In the genomic region with DNA sequence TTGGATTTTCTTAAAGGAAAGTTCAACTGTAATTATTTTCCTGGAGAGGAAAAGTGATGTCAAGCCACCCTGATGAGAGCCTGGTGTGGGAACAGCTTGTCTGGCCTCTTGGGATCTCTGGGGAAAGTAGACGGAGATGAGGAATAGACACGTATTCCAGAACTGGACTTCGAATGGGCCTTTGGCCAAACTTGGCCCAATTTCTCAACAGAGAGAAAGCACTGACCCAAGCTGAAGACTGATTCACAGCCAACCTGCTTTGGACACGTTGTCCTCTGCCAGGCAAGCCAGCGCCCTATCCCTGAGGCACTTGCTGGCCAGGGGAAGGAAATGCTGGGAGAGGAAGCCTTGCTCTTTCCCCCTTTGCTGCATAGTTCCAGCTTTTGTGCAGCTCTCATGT, we compare ENCODE assay signal across 24 cellular contexts.
DNase-seq lines count a peak whose midpoint lies in the region; ATAC-seq and TF ChIP-seq lines count a peak whose summit lies in the region.
"Had no signal": no experiment of that assay in that cellular context is flagged by ENCODE, and none has a peak within 500 bp of the region (broad histone marks: within the 10 kb centered on the region; RNA-seq: fewer than 3 reads in every experiment).

No MANE protein-coding gene starts in this region.

- no peak overlapping the region for H3K18ac ChIP-seq in IMR-90 (ENCODE audit: low read depth, low read length)

- H4K5ac ChIP-seq in IMR-90 (ENCODE audit: low read depth, low read length), result no peak overlapping the region

- H4K91ac ChIP-seq in IMR-90 (ENCODE audit: insufficient read depth, low read depth, low read length), result no peak overlapping the region

- POLR2A ChIA-PET in IMR-90 (lab: Charles Lee; ENCODE audit: unreplicated experiment), result no interaction called here

- H3K4me3 ChIP-seq in IMR-90 (ENCODE audit: insufficient read depth, low read depth, low read length) (no peak overlapping the region), right cardiac atrium (ENCODE audit: low read length) (no peak overlapping the region), thoracic aorta (no peak overlapping the region)

- H3K36me3 ChIP-seq in IMR-90 (ENCODE audit: control insufficient read depth, insufficient read depth, low read length), result no peaks in the 10 kb centered on the region
- no peaks in the 10 kb centered on the region for H3K36me3 ChIP-seq in thoracic aorta

- H3K27ac ChIP-seq in IMR-90 (ENCODE audit: insufficient read depth, low read length), result no peak overlapping the region
- H3K27ac ChIP-seq in right cardiac atrium (ENCODE audit: low read length), result peak overlapping the region; percentile 84
- peak overlapping the region; percentile 61 to 72 for H3K27ac ChIP-seq in thoracic aorta
- H3K27ac ChIP-seq: HL-60 had no signal

- H4K20me1 ChIP-seq in IMR-90 (ENCODE audit: insufficient read depth, low read length), result no peaks in the 10 kb centered on the region

- H3K79me1 ChIP-seq in IMR-90 (ENCODE audit: low read depth in 1 of 2, low read length in 2 of 2), result no peaks in the 10 kb centered on the region

- TF ChIP-seq RAD21 in IMR-90 (IDR thresholded peaks at IDR 0.05; ENCODE audit: low read length), result no peak

- in situ Hi-C loops in IMR-90 (cut with MboI; ENCODE audit: low sequenced_read_pairs), result no loop called here

- H3K9me3 ChIP-seq in IMR-90 (ENCODE audit: control insufficient read depth, insufficient read depth, low read length) (peaks cover 3% of the 10 kb centered on the region; the same call in 1 of the 2 replicates), right cardiac atrium (ENCODE audit: control insufficient read depth, low read length) (no peaks in the 10 kb centered on the region), thoracic aorta (no peaks in the 10 kb centered on the region)

- peaks cover 31% of the 10 kb centered on the region for H3K4me1 Mint-ChIP-seq in endothelial cell (ENCODE audit: unreplicated experiment)
- H3K4me1 Mint-ChIP-seq: activated naive CD8-positive, alpha-beta T cell treated with anti-CD3 and anti-CD28 coated beads for 36 hours; brain; CD14-positive monocyte; naive B cell; stimulated activated effector memory CD8-positive, alpha-beta T cell treated with anti-CD3 and anti-CD28 coated beads, Interleukin-12 subunit alpha, Interleukin-12 subunit beta, amount 100 ng/mL, for 72 hours had no signal

- TF ChIP-seq CTCF in IMR-90 (conservative IDR thresholded peaks at IDR 0.05; ENCODE audit: low read depth, low read length) (no peak), endothelial cell (IDR thresholded peaks at IDR 0.05; ENCODE audit: unreplicated experiment) (no peak), thoracic aorta (IDR thresholded peaks at IDR 0.05) (no peak)

- no peak for TF ChIP-seq POLR2A in IMR-90 (IDR thresholded peaks at IDR 0.05; ENCODE audit: low read depth, low read length)

- H3K4me3 Mint-ChIP-seq in endothelial cell (ENCODE audit: unreplicated experiment), result no peak overlapping the region
- H3K4me3 Mint-ChIP-seq: activated naive CD8-positive, alpha-beta T cell treated with anti-CD3 and anti-CD28 coated beads for 36 hours; brain; CD14-positive monocyte; naive B cell; stimulated activated effector memory CD8-positive, alpha-beta T cell treated with anti-CD3 and anti-CD28 coated beads, Interleukin-12 subunit alpha, Interleukin-12 subunit beta, amount 100 ng/mL, for 72 hours had no signal

- no TSS peak for BruUV-seq in IMR-90 (replicated peaks; lab: Mats Ljungman, UMichigan)

- no peak for DNase-seq in IMR-90
- DNase-seq in endothelial cell (ENCODE audit: low spot score), result no peak
- DNase-seq in right cardiac atrium, result peak; percentile 84 to 92 (median 85)
- DNase-seq in thoracic aorta (ENCODE audit: low spot score), result peak; percentile 62
- no peak for DNase-seq in SK-N-DZ (ENCODE audit: low spot score)
- DNase-seq: activated CD4-positive, alpha-beta T cell treated with anti-CD3 and anti-CD28 coated beads, Interleukin-2, amount 50 U/mL, for 48 hours; activated CD4-positive, CD25-positive, alpha-beta regulatory T cell; activated CD8-positive, alpha-beta memory T cell treated with anti-CD3 and anti-CD28 coated beads, Interleukin-2, amount 50 U/mL, for 48 hours; activated naive CD8-positive, alpha-beta T cell treated with anti-CD3 and anti-CD28 coated beads for 36 hours; HCEC 1CT; naive B cell; NCI-H1105; NCI-H2029 treated with DMSO at 0.1 percent for 48 hours; NCI-H2227 treated with DMSO at 0.1 percent for 48 hours; NCI-H748 treated with DMSO at 0.1 percent for 48 hours; nucleus accumbens; stimulated activated CD4-positive, alpha-beta T cell treated with anti-CD3 and anti-CD28 coated beads, Interleukin-2, amount 100 ng/mL, for 48 hours; substantia nigra had no signal

- H3K4ac ChIP-seq in IMR-90 (ENCODE audit: low read depth, low read length), result no peak overlapping the region; the same call in 1 of the 2 replicates

- H2AK5ac ChIP-seq in IMR-90 (ENCODE audit: low read depth, low read length), result no peak overlapping the region

- no peak for ATAC-seq in IMR-90 (ENCODE audit: low read depth)
- peak; percentile 81 to 90 for ATAC-seq in right cardiac atrium
- peak; percentile 54 for ATAC-seq in thoracic aorta (ENCODE audit: insufficient number of reproducible peaks, low FRiP score, low read depth)
- ATAC-seq in HG02759 (IDR thresholded peaks at IDR 0.05; ENCODE audit: unreplicated experiment), result no peak
- no peak for ATAC-seq in GM19397 (IDR thresholded peaks at IDR 0.05; ENCODE audit: unreplicated experiment)
- ATAC-seq: stimulated activated effector memory CD8-positive, alpha-beta T cell treated with anti-CD3 and anti-CD28 coated beads, Interleukin-12 subunit alpha, Interleukin-12 subunit beta, amount 100 ng/mL, for 72 hours had no signal

- H4K8ac ChIP-seq in IMR-90 (ENCODE audit: low read depth in 2 of 2, low read length in 2 of 2), result no peak overlapping the region

- CTCF ChIA-PET in IMR-90 (lab: Yijun Ruan, JAX), result no interaction called here

- no peak overlapping the region for H2AFZ ChIP-seq in IMR-90 (replicated peaks; ENCODE audit: low read length, poor library complexity)

- no peaks in the 10 kb centered on the region for H3K9me3 Mint-ChIP-seq in endothelial cell (ENCODE audit: unreplicated experiment)
- H3K9me3 Mint-ChIP-seq: brain; stimulated activated effector memory CD8-positive, alpha-beta T cell treated with anti-CD3 and anti-CD28 coated beads, Interleukin-12 subunit alpha, Interleukin-12 subunit beta, amount 100 ng/mL, for 72 hours had no signal

- peaks cover 2% of the 10 kb centered on the region for H3K9me1 ChIP-seq in IMR-90 (ENCODE audit: insufficient read depth, low read length)

- H2AK9ac ChIP-seq in IMR-90 (replicated peaks; ENCODE audit: low read depth, low read length, poor library complexity), result no peak overlapping the region

- H3K27me3 Mint-ChIP-seq in endothelial cell (ENCODE audit: unreplicated experiment), result no peaks in the 10 kb centered on the region
- H3K27me3 Mint-ChIP-seq: brain had no signal

- peaks cover 2% of the 10 kb centered on the region; the same call in 1 of the 2 replicates for H3K4me1 ChIP-seq in IMR-90 (ENCODE audit: control insufficient read depth, insufficient read depth, low read length)
- peaks cover 12% of the 10 kb centered on the region for H3K4me1 ChIP-seq in right cardiac atrium (ENCODE audit: control insufficient read depth, insufficient read depth, low read length)
- H3K4me1 ChIP-seq in thoracic aorta (ENCODE audit: control insufficient read depth in 1 of 2, low read depth in 2 of 2), result peaks cover 13 to 22% of the 10 kb centered on the region in 2 donors

- intact Hi-C loops in IMR-90 (cut with micrococcal nuclease), result no loop called here
- intact Hi-C loops in right cardiac atrium (cut with DNase I), result no loop called here

- no peak overlapping the region for H3K23ac ChIP-seq in IMR-90 (ENCODE audit: low read depth, low read length)

- H3K27me3 ChIP-seq in IMR-90 (ENCODE audit: control insufficient read depth, insufficient read depth, low read length), result no peaks in the 10 kb centered on the region
- H3K27me3 ChIP-seq in right cardiac atrium (ENCODE audit: control insufficient read depth, insufficient read depth), result no peaks in the 10 kb centered on the region
- H3K27me3 ChIP-seq in thoracic aorta (replicated peaks; ENCODE audit: insufficient read depth), result no peaks in the 10 kb centered on the region

- H2BK20ac ChIP-seq in IMR-90 (ENCODE audit: low read depth, low read length), result no peak overlapping the region

- H3K14ac ChIP-seq in IMR-90 (replicated peaks; ENCODE audit: low read depth, low read length), result no peak overlapping the region

- no peak overlapping the region for H2BK15ac ChIP-seq in IMR-90 (ENCODE audit: low read depth, low read length)

- 80% methylated on average over 2 of the region's 5 CpGs; no CpG with 5 or more reads in 1 of the 2 experiments for WGBS in IMR-90 (ENCODE audit: extremely low coverage in 2 of 2, insufficient read length in 1 of 2), 2 experiments
- 38% methylated on average over 5 of the region's 5 CpGs for WGBS in right cardiac atrium

- dilution Hi-C loops in IMR-90 (cut with HindIII; ENCODE audit: low sequenced_read_pairs, unreplicated experiment), result no loop called here

- no peaks in the 10 kb centered on the region for H3K36me3 Mint-ChIP-seq in endothelial cell (ENCODE audit: low read depth, unreplicated experiment)
- H3K36me3 Mint-ChIP-seq: activated naive CD8-positive, alpha-beta T cell treated with anti-CD3 and anti-CD28 coated beads for 36 hours; brain; CD14-positive monocyte; naive B cell; stimulated activated effector memory CD8-positive, alpha-beta T cell treated with anti-CD3 and anti-CD28 coated beads, Interleukin-12 subunit alpha, Interleukin-12 subunit beta, amount 100 ng/mL, for 72 hours had no signal

- peak overlapping the region; percentile 12; the same call in 1 of the 2 replicates for H2BK120ac ChIP-seq in IMR-90 (ENCODE audit: low read depth, low read length)

- H3K9ac ChIP-seq in IMR-90 (ENCODE audit: low read depth, low read length), result no peak overlapping the region

- no peak overlapping the region for H3K56ac ChIP-seq in IMR-90 (ENCODE audit: extremely low read depth, insufficient read depth, low read length)

- H3K27ac Mint-ChIP-seq in endothelial cell (ENCODE audit: unreplicated experiment), result peak overlapping the region; percentile 38
- H3K27ac Mint-ChIP-seq: activated naive CD8-positive, alpha-beta T cell treated with anti-CD3 and anti-CD28 coated beads for 36 hours; brain; naive B cell; stimulated activated effector memory CD8-positive, alpha-beta T cell treated with anti-CD3 and anti-CD28 coated beads, Interleukin-12 subunit alpha, Interleukin-12 subunit beta, amount 100 ng/mL, for 72 hours had no signal

- H3K4me2 ChIP-seq in IMR-90 (ENCODE audit: low read depth, low read length), result no peak overlapping the region

- H2BK5ac ChIP-seq in IMR-90 (ENCODE audit: low read depth, low read length, poor library complexity, severe bottlenecking), result no peak overlapping the region

TF ChIP-seq in IMR-90, 13 proteins besides CTCF, POLR2A, EP300 and RAD21 (continues in another document):
- no peak for TF ChIP-seq RFX5 (IDR thresholded peaks at IDR 0.05; ENCODE audit: low read depth, low read length)

Comparison
In these comparisons a context has a peak if more than half of its experiments do, and no peak if none do; other contexts are left out.
1. ATAC-seq: peak in right cardiac atrium (2 of 2) and thoracic aorta (single experiment); none in IMR-90 (single experiment), HG02759 (single experiment) and GM19397 (single experiment).
2. DNase-seq: peak in right cardiac atrium (3 of 3) and thoracic aorta (single experiment); none in IMR-90 (single experiment), endothelial cell (single experiment) and SK-N-DZ (single experiment).